In genomic region chr13:21674271-21675009, GRCh38 we compare ENCODE assay signal across 8 cellular contexts. TPM values are rescaled to one million over a fixed set of nuclear protein-coding genes. Genes with fewer than 3 reads are reported as not detected.
DNase-seq lines count a peak whose midpoint lies in the region; ATAC-seq, FAIRE-seq and TF ChIP-seq lines count a peak whose summit lies in the region.

No MANE protein-coding gene starts in this region.

- CTCF ChIA-PET in GM10248 (lab: Yijun Ruan, JAX), result no interaction called here

- TF ChIP-seq CTCF in GM10248 (IDR thresholded peaks at IDR 0.05; ENCODE audit: control extremely low read depth, extremely low read depth, low read depth, missing control alignments), result no peak
- no peak for TF ChIP-seq CTCF in astrocyte of the spinal cord (IDR thresholded peaks at IDR 0.05; ENCODE audit: low read depth, low read length)

- H3K4me3 Mint-ChIP-seq in immature natural killer cell, result peak overlapping the region; percentile 83 to 92 (median 89)

- H3K4me1 Mint-ChIP-seq in immature natural killer cell, result peaks cover 33 to 56% of the 10 kb centered on the region in 2 donors

- H3K36me3 Mint-ChIP-seq in immature natural killer cell, result no peaks in the 10 kb centered on the region

- POLR2A ChIA-PET in GM10248 (lab: Yijun Ruan, JAX), result no interaction called here

- H3K27me3 Mint-ChIP-seq in immature natural killer cell (ENCODE audit: low read depth in 3 of 3), result peaks cover 18 to 51% (median 36%) of the 10 kb centered on the region in 3 donors

- peak overlapping the region; percentile 39 for H3K4me3 ChIP-seq in astrocyte of the spinal cord (ENCODE audit: low read depth, low read length)

- in situ Hi-C loops in astrocyte of the spinal cord (cut with HindIII; ENCODE audit: low sequenced_read_pairs), result no loop called here

- no peak for ATAC-seq in GM18511 (IDR thresholded peaks at IDR 0.05; ENCODE audit: unreplicated experiment)

- no peak overlapping the region for H3K27ac Mint-ChIP-seq in immature natural killer cell

- DNase-seq in GM10248 (ENCODE audit: extremely low spot score), result peak; percentile 30
- peak; percentile 66 to 86 for DNase-seq in NCI-H526 (lab: John Stamatoyannopoulos, UW)
- no peak for DNase-seq in astrocyte of the spinal cord (ENCODE audit: low read depth, low spot score)
- DNase-seq in immature natural killer cell, result no peak
- DNase-seq in stimulated activated CD8-positive, alpha-beta memory T cell treated with anti-CD3 and anti-CD28 coated beads, Interleukin-4, amount 100 ng/mL, for 48 hours, result peak; percentile 45
- DNase-seq in HTR-8/SVneo (ENCODE audit: insufficient read length, low spot score), result no peak
- no peak for DNase-seq in NCI-H128 (lab: John Stamatoyannopoulos, UW; ENCODE audit: unreplicated experiment)

- peaks cover 0 to 3% (median 0%) of the 10 kb centered on the region in 6 donors for H3K9me3 Mint-ChIP-seq in immature natural killer cell

- no peak for FAIRE-seq in HTR-8/SVneo (lab: Jason Lieb, UNC)

RNA-seq across cellular contexts. Expression of gene FGF9, which starts 3.6 kb away (rescaled TPM):
- under 1 TPM in 2 of 3 donors, not detected in 1; 0.26 to 0.40 TPM for polyA plus RNA-seq in immature natural killer cell

Comparison
In these comparisons a context has a peak if more than half of its experiments do, and no peak if none do; other contexts are left out.
1. DNase-seq: peak in GM10248 (single experiment), NCI-H526 (2 of 2) and stimulated activated CD8-positive, alpha-beta memory T cell treated with anti-CD3 and anti-CD28 coated beads, Interleukin-4, amount 100 ng/mL, for 48 hours (single experiment); none in astrocyte of the spinal cord (single experiment), immature natural killer cell (0 of 3), HTR-8/SVneo (single experiment) and NCI-H128 (single experiment).